Comparison of ENCODE assay signal across 1 cellular context in the genomic region with DNA sequence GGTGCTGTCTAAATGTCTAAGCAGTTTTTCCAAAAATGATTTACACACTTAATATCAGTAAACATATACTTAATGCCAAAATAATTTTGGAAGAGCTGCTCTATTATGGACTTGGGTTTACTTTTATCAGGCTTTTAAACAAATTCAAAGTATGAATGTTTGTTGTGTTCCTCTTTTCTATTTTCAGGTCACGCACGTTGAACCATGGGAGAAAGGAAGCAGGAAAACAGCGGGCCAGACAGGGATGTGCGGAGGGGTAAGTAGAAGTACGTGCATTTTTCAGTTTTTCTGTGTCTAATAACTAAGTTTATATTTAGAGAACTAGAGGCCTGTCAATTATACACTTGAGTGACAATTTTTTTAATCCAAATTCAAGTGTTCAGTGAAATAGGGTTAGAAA.
A peak's percentile ranks its signal among the peaks of the same experiment; 100 is the strongest.
TF ChIP-seq lines count a peak whose summit lies in the region.

No MANE protein-coding gene starts in this region.

TF ChIP-seq in K562, 482 proteins besides CTCF, POLR2A, EP300 and RAD21:
- TF ChIP-seq SPI1 (IDR thresholded peaks at IDR 0.05; ENCODE audit: borderline replicate concordance, low read depth, low read length), result 0 out of 2 replicates have a peak, but pooled peaks have one; percentile 15
- TF ChIP-seq NFXL1 (CRISPR knock-in tag; IDR thresholded peaks at IDR 0.05), result no peak
- TF ChIP-seq POLR2AphosphoS2 (IDR thresholded peaks at IDR 0.05; ENCODE audit: low read length), result no peak
